In the genomic region with DNA sequence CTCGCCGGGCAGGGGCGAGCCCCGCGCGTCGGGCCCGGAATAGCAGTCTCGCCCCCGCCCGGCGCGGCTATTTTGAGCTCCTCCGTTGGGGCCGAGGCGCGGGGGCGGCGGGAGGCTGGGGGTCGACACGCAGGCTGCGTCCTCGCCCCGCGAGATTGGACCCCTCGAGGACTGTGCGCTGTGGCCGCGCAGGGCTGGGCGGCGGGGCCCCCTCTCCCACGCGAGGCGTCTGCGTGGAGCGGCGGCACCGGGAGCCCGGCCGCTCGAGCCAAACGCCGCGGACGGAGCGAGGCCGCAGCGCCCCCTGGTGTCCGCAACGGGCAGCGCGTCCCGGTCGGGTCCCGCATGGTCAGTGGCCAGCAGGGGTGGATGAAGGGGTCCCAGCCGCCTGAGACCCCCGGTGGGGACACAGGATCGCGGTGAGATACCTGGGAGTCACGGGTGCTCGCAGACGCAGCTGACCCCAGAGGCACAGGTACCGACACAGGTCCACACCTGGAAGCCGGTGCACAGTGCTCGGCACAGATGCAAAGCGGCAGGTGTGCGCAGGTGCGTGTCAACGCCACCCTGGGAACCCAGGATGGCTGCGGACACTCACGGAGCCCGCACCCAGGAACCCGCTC, we compare ENCODE assay signal across 1 cellular context.
TF ChIP-seq lines count a peak whose summit lies in the region.

No MANE protein-coding gene starts in this region.

TF ChIP-seq in H1, 55 proteins besides CTCF, POLR2A, EP300 and RAD21:
- no peak for TF ChIP-seq TBP (IDR thresholded peaks at IDR 0.05; ENCODE audit: low read depth, low read length)
- peak; percentile 43; the same call in 1 of the 2 replicates for TF ChIP-seq KDM1A (IDR thresholded peaks at IDR 0.05; ENCODE audit: borderline replicate concordance, low read length)
- no peak for TF ChIP-seq CHD2 (IDR thresholded peaks at IDR 0.05; ENCODE audit: low read length)
- no peak for TF ChIP-seq CBX8 (IDR thresholded peaks at IDR 0.05; ENCODE audit: borderline replicate concordance, low read depth, low read length)
- TF ChIP-seq, protein P1, sequence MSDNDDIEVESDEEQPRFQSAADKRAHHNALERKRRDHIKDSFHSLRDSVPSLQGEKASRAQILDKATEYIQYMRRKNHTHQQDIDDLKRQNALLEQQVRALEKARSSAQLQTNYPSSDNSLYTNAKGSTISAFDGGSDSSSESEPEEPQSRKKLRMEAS (IDR thresholded peaks at IDR 0.05), result peak; percentile 75
- no peak for TF ChIP-seq POLR2AphosphoS5 (IDR thresholded peaks at IDR 0.05; ENCODE audit: low read depth, low read length)
- TF ChIP-seq SRF (IDR thresholded peaks at IDR 0.05; ENCODE audit: low read depth, low read length), result no peak
- peak; percentile 31; the same call in 1 of the 2 replicates for TF ChIP-seq JUND (IDR thresholded peaks at IDR 0.05; ENCODE audit: low read length)
- TF ChIP-seq CEBPB (IDR thresholded peaks at IDR 0.05; ENCODE audit: low read depth, low read length), result no peak
- TF ChIP-seq ASH2L (IDR thresholded peaks at IDR 0.05; ENCODE audit: low read length), result peak; percentile 58
- TF ChIP-seq BACH1 (IDR thresholded peaks at IDR 0.05; ENCODE audit: low read length), result peak; percentile 81
- TF ChIP-seq HDAC2 (IDR thresholded peaks at IDR 0.05; ENCODE audit: borderline replicate concordance in 1 of 2, low read depth in 2 of 2, low read length in 2 of 2), result 0 out of 4 replicates have a peak, but pooled peaks of 1 of the 2 experiments have one; percentile 57
- TF ChIP-seq KDM5A (IDR thresholded peaks at IDR 0.05; ENCODE audit: low read length), result no peak
- TF ChIP-seq RNF2 (IDR thresholded peaks at IDR 0.05; ENCODE audit: borderline replicate concordance, low read depth, low read length, missing control alignments, poor library complexity, severe bottlenecking), result no peak
- TF ChIP-seq, protein P2, sequence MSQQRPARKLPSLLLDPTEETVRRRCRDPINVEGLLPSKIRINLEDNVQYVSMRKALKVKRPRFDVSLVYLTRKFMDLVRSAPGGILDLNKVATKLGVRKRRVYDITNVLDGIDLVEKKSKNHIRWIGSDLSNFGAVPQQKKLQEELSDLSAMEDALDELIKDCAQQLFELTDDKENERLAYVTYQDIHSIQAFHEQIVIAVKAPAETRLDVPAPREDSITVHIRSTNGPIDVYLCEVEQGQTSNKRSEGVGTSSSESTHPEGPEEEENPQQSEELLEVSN (IDR thresholded peaks at IDR 0.05), result no peak
- no peak for TF ChIP-seq CTBP2 (IDR thresholded peaks at IDR 0.05; ENCODE audit: borderline replicate concordance, insufficient read depth, insufficient read length, low read length)
- TF ChIP-seq TEAD4 (IDR thresholded peaks at IDR 0.05; ENCODE audit: low read depth, low read length), result no peak
- TF ChIP-seq YY1 (IDR thresholded peaks at IDR 0.05; ENCODE audit: low read depth, low read length), result no peak
- peak; percentile 44; the same call in 1 of the 2 replicates for TF ChIP-seq GABPA (IDR thresholded peaks at IDR 0.05; ENCODE audit: borderline replicate concordance, insufficient read depth, low read length)
- TF ChIP-seq EGR1 (IDR thresholded peaks at IDR 0.05; ENCODE audit: borderline replicate concordance, low read depth, low read length), result peak; percentile 75; the same call in 1 of the 2 replicates
- peak in 1 of 2 experiments; percentile 69; a peak in 1 of 4 replicates for TF ChIP-seq SIN3A (conservative IDR thresholded peaks at IDR 0.05 in 1 of 2, IDR thresholded peaks at IDR 0.05 in 1 of 2; ENCODE audit: low read depth in 1 of 2, low read length in 2 of 2)
- TF ChIP-seq KDM4A (IDR thresholded peaks at IDR 0.05; ENCODE audit: low read depth, low read length, severe bottlenecking), result no peak
- TF ChIP-seq CREB1 (IDR thresholded peaks at IDR 0.05), result peak; percentile 66
